Comparison of ENCODE assay signal across 1 cellular context in the genomic region with DNA sequence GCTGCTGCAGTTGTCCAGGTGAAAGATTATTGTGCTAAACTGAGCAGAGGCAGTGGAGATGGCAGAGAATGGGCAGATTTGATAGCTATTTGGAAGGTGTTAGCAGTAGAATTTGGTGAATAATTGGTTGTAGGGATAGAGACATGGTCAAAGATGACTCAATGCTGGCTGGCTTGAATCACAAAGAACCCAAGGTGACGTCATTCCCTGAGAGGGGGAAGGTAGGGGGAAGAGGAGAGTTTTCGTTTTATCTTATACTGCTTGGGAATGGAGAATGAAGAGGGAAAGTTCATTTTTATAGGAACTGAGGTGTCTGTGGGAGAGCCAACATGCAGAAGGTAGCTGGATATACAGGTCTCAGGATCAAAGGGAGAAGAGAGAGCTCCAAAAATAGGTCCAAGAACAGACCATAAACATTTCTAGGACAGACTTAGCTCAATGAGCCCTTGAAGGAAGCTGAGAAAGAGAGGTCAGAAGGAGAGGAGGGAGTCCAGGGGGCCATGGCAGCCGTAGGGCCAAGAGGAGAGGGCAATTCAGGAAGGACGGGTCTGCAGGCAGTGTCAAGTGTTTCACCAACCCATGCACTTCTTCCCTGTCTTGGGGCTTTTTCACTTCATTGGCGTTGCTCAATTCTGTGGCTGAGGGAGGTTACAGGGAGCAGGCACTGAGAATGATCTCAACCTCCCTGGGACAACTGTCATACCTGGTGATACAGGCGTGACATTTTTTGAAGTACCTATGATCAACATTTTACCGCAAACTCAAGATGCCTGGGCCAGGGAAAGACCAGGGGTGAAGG.
TF ChIP-seq lines count a peak whose summit lies in the region.

No MANE protein-coding gene starts in this region.

TF ChIP-seq in WTC11, 78 proteins besides CTCF, POLR2A, EP300 and RAD21 (continued from another document):
- TF ChIP-seq, protein P1, sequence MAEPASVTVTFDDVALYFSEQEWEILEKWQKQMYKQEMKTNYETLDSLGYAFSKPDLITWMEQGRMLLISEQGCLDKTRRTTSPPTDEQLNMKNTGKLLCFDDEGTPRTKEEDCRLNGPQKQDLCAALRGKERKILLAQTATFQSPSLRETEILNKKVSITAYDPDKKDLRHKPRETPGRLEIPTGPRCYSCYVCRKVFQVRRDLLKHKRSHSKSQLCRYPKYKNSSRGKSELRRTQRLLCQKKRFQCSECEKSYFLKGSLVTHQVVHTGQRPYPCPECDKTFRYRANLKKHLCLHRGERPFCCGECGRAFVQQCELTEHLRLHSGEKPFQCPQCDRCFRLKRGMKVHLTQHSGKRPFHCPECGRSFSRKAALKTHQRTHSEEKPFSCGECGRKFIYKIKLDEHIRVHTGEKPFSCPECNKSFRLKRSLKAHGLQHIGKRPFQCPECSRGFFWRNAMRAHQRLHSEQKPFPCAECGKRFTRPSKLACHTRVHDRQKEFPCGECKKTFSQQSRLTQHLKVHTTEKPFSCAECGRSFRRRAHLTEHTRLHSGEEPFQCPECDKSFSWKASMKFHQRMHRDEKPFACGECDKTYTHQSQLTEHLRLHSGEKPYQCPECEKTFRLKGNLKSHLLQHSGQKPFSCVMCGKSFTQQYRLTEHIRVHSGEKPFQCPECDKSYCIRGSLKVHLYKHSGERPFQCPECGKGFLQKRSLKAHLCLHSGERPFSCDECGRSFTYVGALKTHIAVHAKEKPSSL (CRISPR knock-in tag; conservative IDR thresholded peaks at IDR 0.05): no peak
- TF ChIP-seq ZNF671 (CRISPR knock-in tag; IDR thresholded peaks at IDR 0.05) (no peak), OVOL2 (CRISPR knock-in tag; IDR thresholded peaks at IDR 0.05; ENCODE audit: borderline replicate concordance) (no peak), ZNF416 (CRISPR knock-in tag; IDR thresholded peaks at IDR 0.05) (no peak), MYBL2 (CRISPR knock-in tag; IDR thresholded peaks at IDR 0.05) (no peak), SMAD3 (CRISPR knock-in tag; IDR thresholded peaks at IDR 0.05; ENCODE audit: borderline replicate concordance) (no peak)
- TF ChIP-seq, protein P2, sequence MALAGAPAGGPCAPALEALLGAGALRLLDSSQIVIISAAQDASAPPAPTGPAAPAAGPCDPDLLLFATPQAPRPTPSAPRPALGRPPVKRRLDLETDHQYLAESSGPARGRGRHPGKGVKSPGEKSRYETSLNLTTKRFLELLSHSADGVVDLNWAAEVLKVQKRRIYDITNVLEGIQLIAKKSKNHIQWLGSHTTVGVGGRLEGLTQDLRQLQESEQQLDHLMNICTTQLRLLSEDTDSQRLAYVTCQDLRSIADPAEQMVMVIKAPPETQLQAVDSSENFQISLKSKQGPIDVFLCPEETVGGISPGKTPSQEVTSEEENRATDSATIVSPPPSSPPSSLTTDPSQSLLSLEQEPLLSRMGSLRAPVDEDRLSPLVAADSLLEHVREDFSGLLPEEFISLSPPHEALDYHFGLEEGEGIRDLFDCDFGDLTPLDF (CRISPR knock-in tag; IDR thresholded peaks at IDR 0.05): no peak
- TF ChIP-seq, protein P3, sequence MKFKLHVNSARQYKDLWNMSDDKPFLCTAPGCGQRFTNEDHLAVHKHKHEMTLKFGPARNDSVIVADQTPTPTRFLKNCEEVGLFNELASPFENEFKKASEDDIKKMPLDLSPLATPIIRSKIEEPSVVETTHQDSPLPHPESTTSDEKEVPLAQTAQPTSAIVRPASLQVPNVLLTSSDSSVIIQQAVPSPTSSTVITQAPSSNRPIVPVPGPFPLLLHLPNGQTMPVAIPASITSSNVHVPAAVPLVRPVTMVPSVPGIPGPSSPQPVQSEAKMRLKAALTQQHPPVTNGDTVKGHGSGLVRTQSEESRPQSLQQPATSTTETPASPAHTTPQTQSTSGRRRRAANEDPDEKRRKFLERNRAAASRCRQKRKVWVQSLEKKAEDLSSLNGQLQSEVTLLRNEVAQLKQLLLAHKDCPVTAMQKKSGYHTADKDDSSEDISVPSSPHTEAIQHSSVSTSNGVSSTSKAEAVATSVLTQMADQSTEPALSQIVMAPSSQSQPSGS (CRISPR knock-in tag; IDR thresholded peaks at IDR 0.05; ENCODE audit: borderline replicate concordance, low read depth): no peak
- TF ChIP-seq, protein P4, sequence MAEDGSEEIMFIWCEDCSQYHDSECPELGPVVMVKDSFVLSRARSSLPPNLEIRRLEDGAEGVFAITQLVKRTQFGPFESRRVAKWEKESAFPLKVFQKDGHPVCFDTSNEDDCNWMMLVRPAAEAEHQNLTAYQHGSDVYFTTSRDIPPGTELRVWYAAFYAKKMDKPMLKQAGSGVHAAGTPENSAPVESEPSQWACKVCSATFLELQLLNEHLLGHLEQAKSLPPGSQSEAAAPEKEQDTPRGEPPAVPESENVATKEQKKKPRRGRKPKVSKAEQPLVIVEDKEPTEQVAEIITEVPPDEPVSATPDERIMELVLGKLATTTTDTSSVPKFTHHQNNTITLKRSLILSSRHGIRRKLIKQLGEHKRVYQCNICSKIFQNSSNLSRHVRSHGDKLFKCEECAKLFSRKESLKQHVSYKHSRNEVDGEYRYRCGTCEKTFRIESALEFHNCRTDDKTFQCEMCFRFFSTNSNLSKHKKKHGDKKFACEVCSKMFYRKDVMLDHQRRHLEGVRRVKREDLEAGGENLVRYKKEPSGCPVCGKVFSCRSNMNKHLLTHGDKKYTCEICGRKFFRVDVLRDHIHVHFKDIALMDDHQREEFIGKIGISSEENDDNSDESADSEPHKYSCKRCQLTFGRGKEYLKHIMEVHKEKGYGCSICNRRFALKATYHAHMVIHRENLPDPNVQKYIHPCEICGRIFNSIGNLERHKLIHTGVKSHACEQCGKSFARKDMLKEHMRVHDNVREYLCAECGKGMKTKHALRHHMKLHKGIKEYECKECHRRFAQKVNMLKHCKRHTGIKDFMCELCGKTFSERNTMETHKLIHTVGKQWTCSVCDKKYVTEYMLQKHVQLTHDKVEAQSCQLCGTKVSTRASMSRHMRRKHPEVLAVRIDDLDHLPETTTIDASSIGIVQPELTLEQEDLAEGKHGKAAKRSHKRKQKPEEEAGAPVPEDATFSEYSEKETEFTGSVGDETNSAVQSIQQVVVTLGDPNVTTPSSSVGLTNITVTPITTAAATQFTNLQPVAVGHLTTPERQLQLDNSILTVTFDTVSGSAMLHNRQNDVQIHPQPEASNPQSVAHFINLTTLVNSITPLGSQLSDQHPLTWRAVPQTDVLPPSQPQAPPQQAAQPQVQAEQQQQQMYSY (CRISPR knock-in tag; IDR thresholded peaks at IDR 0.05): no peak
- TF ChIP-seq, protein P5, sequence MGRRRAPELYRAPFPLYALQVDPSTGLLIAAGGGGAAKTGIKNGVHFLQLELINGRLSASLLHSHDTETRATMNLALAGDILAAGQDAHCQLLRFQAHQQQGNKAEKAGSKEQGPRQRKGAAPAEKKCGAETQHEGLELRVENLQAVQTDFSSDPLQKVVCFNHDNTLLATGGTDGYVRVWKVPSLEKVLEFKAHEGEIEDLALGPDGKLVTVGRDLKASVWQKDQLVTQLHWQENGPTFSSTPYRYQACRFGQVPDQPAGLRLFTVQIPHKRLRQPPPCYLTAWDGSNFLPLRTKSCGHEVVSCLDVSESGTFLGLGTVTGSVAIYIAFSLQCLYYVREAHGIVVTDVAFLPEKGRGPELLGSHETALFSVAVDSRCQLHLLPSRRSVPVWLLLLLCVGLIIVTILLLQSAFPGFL (CRISPR knock-in tag; IDR thresholded peaks at IDR 0.05; ENCODE audit: borderline replicate concordance): no peak
